In genomic region chr17:8162232-8162996, GRCh38 we compare ENCODE assay signal across 8 cellular contexts. TPM values are rescaled to one million over a fixed set of nuclear protein-coding genes. Genes with fewer than 3 reads are reported as not detected.
A peak's percentile ranks its signal among the peaks of the same experiment; 100 is the strongest.
DNase-seq lines count a peak whose midpoint lies in the region; ATAC-seq and TF ChIP-seq lines count a peak whose summit lies in the region.

A gene with protein sequence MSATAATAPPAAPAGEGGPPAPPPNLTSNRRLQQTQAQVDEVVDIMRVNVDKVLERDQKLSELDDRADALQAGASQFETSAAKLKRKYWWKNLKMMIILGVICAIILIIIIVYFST (minus strand): TSS chr17:8162948. CDS start chr17:8162879, 69 bp downstream.

- H3K27ac ChIP-seq in BLaER1 treated with 17β-estradiol and CSF1 and Interleukin-3, amounts not matched to agents 10 nM and 100 nM = peak within 1 kb of the TSS; percentile 93 to 100 (median 98)

- peaks cover 13 to 30% (median 21%) of the 10 kb centered on the region in 11 experiments; a peak in 20 of 22 replicates for H3K36me3 ChIP-seq in BLaER1 treated with 17β-estradiol and CSF1 and Interleukin-3, amounts not matched to agents 10 nM and 100 nM
- no peaks in the 10 kb centered on the region for H3K36me3 ChIP-seq in mucosa of descending colon (ENCODE audit: low read depth)

- DNase-seq in NCI-H69 (lab: John Stamatoyannopoulos, UW) = peak; percentile 71
- DNase-seq in activated T-cell treated with anti-CD3 and anti-CD28 coated beads for 1 hour (ENCODE audit: low read depth) = peak; percentile 75
- peak; percentile 69 for DNase-seq in epithelial cell of esophagus (ENCODE audit: low read depth)
- peak; percentile 84 to 90 (median 89) for DNase-seq in mucosa of descending colon
- peak; percentile 50 to 81 for DNase-seq in stimulated activated CD8-positive, alpha-beta memory T cell treated with anti-CD3 and anti-CD28 coated beads, Interleukin-7, amount 100 ng/mL, for 4 hours (ENCODE audit: low read depth in 2 of 2)

- peak within 1 kb of the TSS; percentile 92 to 100 (median 100) for H3K4me2 ChIP-seq in BLaER1 treated with 17β-estradiol and CSF1 and Interleukin-3, amounts not matched to agents 10 nM and 100 nM

- ATAC-seq in GM21381 (IDR thresholded peaks at IDR 0.05; ENCODE audit: unreplicated experiment) = peak; percentile 52
- ATAC-seq in mucosa of descending colon = peak; percentile 78
- no peak for ATAC-seq in HG03139 (IDR thresholded peaks at IDR 0.05; ENCODE audit: unreplicated experiment)

- H3K4me1 ChIP-seq in BLaER1 treated with 17β-estradiol and CSF1 and Interleukin-3, amounts not matched to agents 10 nM and 100 nM = peaks cover 51 to 65% (median 61%) of the 10 kb centered on the region in 10 experiments
- H3K4me1 ChIP-seq in mucosa of descending colon (ENCODE audit: low read depth) = peaks cover 54% of the 10 kb centered on the region

- peak within 1 kb of the TSS; percentile 96 to 100 (median 99) for H3K9ac ChIP-seq in BLaER1 treated with 17β-estradiol and CSF1 and Interleukin-3, amounts not matched to agents 10 nM and 100 nM

- no peaks in the 10 kb centered on the region for H3K9me3 ChIP-seq in BLaER1 treated with 17β-estradiol and CSF1 and Interleukin-3, amounts not matched to agents 10 nM and 100 nM (replicated peaks in 1 of 11)
- no peaks in the 10 kb centered on the region for H3K9me3 ChIP-seq in mucosa of descending colon

- intact Hi-C loops in mucosa of descending colon (cut with DNase I, micrococcal nuclease) = no loop called here

- peak within 1 kb of the TSS; percentile 92 to 100 (median 100) for H3K4me3 ChIP-seq in BLaER1 treated with 17β-estradiol and CSF1 and Interleukin-3, amounts not matched to agents 10 nM and 100 nM
- H3K4me3 ChIP-seq in epithelial cell of esophagus (ENCODE audit: low read length) (peak within 1 kb of the TSS; percentile 82), mucosa of descending colon (peak within 1 kb of the TSS; percentile 100)

- no peak for TF ChIP-seq CTCF in epithelial cell of esophagus (IDR thresholded peaks at IDR 0.05; ENCODE audit: insufficient read depth, low read depth, low read length, missing control alignments)
- TF ChIP-seq CTCF in mucosa of descending colon (IDR thresholded peaks at IDR 0.05) = no peak

- peaks cover 10 to 37% (median 26%) of the 10 kb centered on the region in 11 experiments; a peak in 17 of 22 replicates for H4K20me1 ChIP-seq in BLaER1 treated with 17β-estradiol and CSF1 and Interleukin-3, amounts not matched to agents 10 nM and 100 nM

- H3K27me3 ChIP-seq in BLaER1 treated with 17β-estradiol and CSF1 and Interleukin-3, amounts not matched to agents 10 nM and 100 nM = no peaks in the 10 kb centered on the region

RNA-seq across cellular contexts. Expression of the gene that starts here (rescaled TPM):
- total RNA-seq in mucosa of descending colon = 10 to 100 TPM; 56.4 to 77.2 (median 62.8) TPM
